ENCODE assay signal across 18 cellular contexts in genomic region chr2:64825831-64826496, GRCh38.
DNase-seq lines count a peak whose midpoint lies in the region; ATAC-seq and TF ChIP-seq lines count a peak whose summit lies in the region.
"Had no signal": no experiment of that assay in that cellular context is flagged by ENCODE, and none has a peak within 500 bp of the region (broad histone marks: within the 10 kb centered on the region; RNA-seq: fewer than 3 reads in every experiment).

No MANE protein-coding gene starts in this region.

- H3K9me3 Mint-ChIP-seq in CD14-positive monocyte: peaks cover 0 to 3% (median under 1%) of the 10 kb centered on the region in 7 donors
- no peaks in the 10 kb centered on the region for H3K9me3 Mint-ChIP-seq in activated B cell treated with CpG ODN at 0.5 μM for 24 hours

- H3K4ac ChIP-seq in IMR-90 (ENCODE audit: low read depth, low read length) (no peak overlapping the region), mesendoderm (ENCODE audit: low read depth, low read length) (no peak overlapping the region)

- TF ChIP-seq RAD21 in IMR-90 (IDR thresholded peaks at IDR 0.05; ENCODE audit: low read length): no peak

- H2BK20ac ChIP-seq in IMR-90 (ENCODE audit: low read depth, low read length): 0 out of 2 replicates have a peak overlapping the region, but pooled peaks have one; percentile 3

- H2BK15ac ChIP-seq in IMR-90 (ENCODE audit: low read depth, low read length): 0 out of 3 replicates have a peak overlapping the region, but pooled peaks have one; percentile 34
- H2BK15ac ChIP-seq in mesendoderm (replicated peaks; ENCODE audit: low read depth): no peak overlapping the region

- dilution Hi-C loops in IMR-90 (cut with HindIII; ENCODE audit: low sequenced_read_pairs, unreplicated experiment): no loop called here

- peaks cover 6% of the 10 kb centered on the region; the same call in 1 of the 2 replicates for H3K9me1 ChIP-seq in IMR-90 (ENCODE audit: insufficient read depth, low read length)

- no TSS peak for BruUV-seq in IMR-90 (replicated peaks; lab: Mats Ljungman, UMichigan)

- H3K79me2 ChIP-seq in mesendoderm (ENCODE audit: control insufficient read depth, insufficient read depth, low read length): no peaks in the 10 kb centered on the region

- CTCF ChIA-PET in IMR-90 (lab: Yijun Ruan, JAX) (no interaction called here), activated B cell treated with CpG ODN at 0.5 μM for 24 hours (lab: Charles Lee) (interaction anchor here (0.9 to 1.1 kb wide), 2 partner anchors 75 to 172 kb away, joined by 3 read pairs; partner anchors contain the start of gene SERTAD2)

- TF ChIP-seq CTCF in CD14-positive monocyte (IDR thresholded peaks at IDR 0.05) (no peak), IMR-90 (conservative IDR thresholded peaks at IDR 0.05; ENCODE audit: low read depth, low read length) (no peak), activated B cell treated with CpG ODN at 0.5 μM for 24 hours (IDR thresholded peaks at IDR 0.05) (no peak), testis (IDR thresholded peaks at IDR 0.05) (no peak)

- peaks cover under 1% of the 10 kb centered on the region for H3K4me1 ChIP-seq in IMR-90 (ENCODE audit: control insufficient read depth, insufficient read depth, low read length)
- H3K4me1 ChIP-seq in mesendoderm (ENCODE audit: control insufficient read depth, low read depth, low read length): no peaks in the 10 kb centered on the region
- H3K4me1 ChIP-seq in testis: no peaks in the 10 kb centered on the region

- in situ Hi-C loops in IMR-90 (cut with MboI; ENCODE audit: low sequenced_read_pairs): no loop called here

- peak overlapping the region in 1 of 2 donors; percentile 21 for H3K4me3 Mint-ChIP-seq in CD14-positive monocyte
- no peak overlapping the region for H3K4me3 Mint-ChIP-seq in activated B cell treated with CpG ODN at 0.5 μM for 24 hours

- no peak overlapping the region for H3K23ac ChIP-seq in IMR-90 (ENCODE audit: low read depth, low read length)
- peak overlapping the region; percentile 38 for H3K23ac ChIP-seq in mesendoderm (ENCODE audit: low read length)

- 0 out of 2 replicates have a peak overlapping the region, but pooled peaks have one; percentile 9 for H3K14ac ChIP-seq in IMR-90 (replicated peaks; ENCODE audit: low read depth, low read length)

- H2AFZ ChIP-seq in IMR-90 (replicated peaks; ENCODE audit: low read length, poor library complexity): no peak overlapping the region

- H3K27me3 Mint-ChIP-seq in CD14-positive monocyte (ENCODE audit: low read depth in 3 of 3): peaks cover 0 to 4% (median 0%) of the 10 kb centered on the region in 3 donors
- H3K27me3 Mint-ChIP-seq in activated B cell treated with CpG ODN at 0.5 μM for 24 hours: no peaks in the 10 kb centered on the region

- H3K9me3 ChIP-seq in IMR-90 (ENCODE audit: control insufficient read depth, insufficient read depth, low read length) (no peaks in the 10 kb centered on the region), testis (no peaks in the 10 kb centered on the region)
- H3K9me3 ChIP-seq: Caco-2, HAP-1 had no signal

- intact Hi-C loops in CD14-positive monocyte (cut with micrococcal nuclease) (loop anchor here in 1 of 2 donors (5.0 kb wide), 1 partner anchor 36 kb away; no protein-coding TSS in a partner anchor), IMR-90 (cut with micrococcal nuclease) (no loop called here), activated B cell treated with CpG ODN at 0.5 μM for 24 hours (cut with micrococcal nuclease) (no loop called here), testis (cut with DNase I; ENCODE audit: low total_unique reads) (no loop called here)

- no peak overlapping the region for H2AK9ac ChIP-seq in IMR-90 (replicated peaks; ENCODE audit: low read depth, low read length, poor library complexity)

- H3K27ac Mint-ChIP-seq in CD14-positive monocyte (peak overlapping the region; percentile 77 to 93 (median 88)), activated B cell treated with CpG ODN at 0.5 μM for 24 hours (peak overlapping the region; percentile 53)

- no peak overlapping the region for H4K91ac ChIP-seq in IMR-90 (ENCODE audit: insufficient read depth, low read depth, low read length)

- peak overlapping the region; percentile 14; the same call in 1 of the 2 replicates for H2BK120ac ChIP-seq in IMR-90 (ENCODE audit: low read depth, low read length)
- H2BK120ac ChIP-seq in mesendoderm (ENCODE audit: low read depth, low read length): no peak overlapping the region

- H4K20me1 ChIP-seq in IMR-90 (ENCODE audit: insufficient read depth, low read length): no peaks in the 10 kb centered on the region

- no CpG with 5 or more reads among the region's 4 CpGs for WGBS in IMR-90 (ENCODE audit: extremely low coverage in 2 of 2, insufficient read length in 1 of 2), 2 experiments
- WGBS in mesendoderm (ENCODE audit: extremely low coverage, insufficient coverage, low lambda C conversion rate): no CpG with 5 or more reads among the region's 4 CpGs
- 92% methylated on average over 4 of the region's 4 CpGs for WGBS in testis, 2 donors

- H3K36me3 Mint-ChIP-seq in CD14-positive monocyte (no peaks in the 10 kb centered on the region), activated B cell treated with CpG ODN at 0.5 μM for 24 hours (ENCODE audit: low read depth) (no peaks in the 10 kb centered on the region)

- no peaks in the 10 kb centered on the region for H3K36me3 ChIP-seq in IMR-90 (ENCODE audit: control insufficient read depth, insufficient read depth, low read length)
- H3K36me3 ChIP-seq in mesendoderm (ENCODE audit: control insufficient read depth, insufficient read depth, low read length): no peaks in the 10 kb centered on the region
- no peaks in the 10 kb centered on the region for H3K36me3 ChIP-seq in testis (ENCODE audit: low read depth, missing control alignments)
- H3K36me3 ChIP-seq: HAP-1 had no signal

- TF ChIP-seq POLR2A in IMR-90 (IDR thresholded peaks at IDR 0.05; ENCODE audit: low read depth, low read length): no peak
- no peak for TF ChIP-seq POLR2A in testis (IDR thresholded peaks at IDR 0.05)

- H3K27me3 ChIP-seq in IMR-90 (ENCODE audit: control insufficient read depth, insufficient read depth, low read length): no peaks in the 10 kb centered on the region
- H3K27me3 ChIP-seq in mesendoderm (ENCODE audit: insufficient read depth, low read length, poor library complexity): no peaks in the 10 kb centered on the region
- H3K27me3 ChIP-seq in testis: no peaks in the 10 kb centered on the region

- H3K56ac ChIP-seq in IMR-90 (ENCODE audit: extremely low read depth, insufficient read depth, low read length): no peak overlapping the region
- no peak overlapping the region for H3K56ac ChIP-seq in mesendoderm (ENCODE audit: low read length)

- H3K4me3 ChIP-seq in IMR-90 (ENCODE audit: insufficient read depth, low read depth, low read length): no peak overlapping the region
- no peak overlapping the region for H3K4me3 ChIP-seq in mesendoderm (ENCODE audit: low read length)
- no peak overlapping the region for H3K4me3 ChIP-seq in testis
- H3K4me3 ChIP-seq: HAP-1 had no signal

- H3K4me2 ChIP-seq in IMR-90 (ENCODE audit: low read depth, low read length): no peak overlapping the region
- no peak overlapping the region for H3K4me2 ChIP-seq in mesendoderm (ENCODE audit: low read length)

- no peak overlapping the region for H4K5ac ChIP-seq in IMR-90 (ENCODE audit: low read depth, low read length)
- no peak overlapping the region for H4K5ac ChIP-seq in mesendoderm (ENCODE audit: low read length)

- POLR2A ChIA-PET in IMR-90 (lab: Charles Lee; ENCODE audit: unreplicated experiment) (no interaction called here), activated B cell treated with CpG ODN at 0.5 μM for 24 hours (lab: Charles Lee) (interaction anchor here (0.5 to 1.6 kb wide), 4 partner anchors 12 to 147 kb away, joined by 4 to 10 read pairs (median 6); no protein-coding TSS in a partner anchor)

- H2BK5ac ChIP-seq in IMR-90 (ENCODE audit: low read depth, low read length, poor library complexity, severe bottlenecking) (no peak overlapping the region), mesendoderm (ENCODE audit: low read length) (no peak overlapping the region)

- H3K4me1 Mint-ChIP-seq in CD14-positive monocyte (peaks cover 37% of the 10 kb centered on the region), activated B cell treated with CpG ODN at 0.5 μM for 24 hours (peaks cover 46% of the 10 kb centered on the region)

- peak overlapping the region; percentile 55; the same call in 1 of the 2 replicates for H2AK5ac ChIP-seq in IMR-90 (ENCODE audit: low read depth, low read length)
- H2AK5ac ChIP-seq in mesendoderm (ENCODE audit: low read length): no peak overlapping the region

- H3K79me1 ChIP-seq in IMR-90 (ENCODE audit: low read depth in 1 of 2, low read length in 2 of 2) (no peaks in the 10 kb centered on the region; a peak in 1 of 4 replicates), mesendoderm (ENCODE audit: low read length) (no peaks in the 10 kb centered on the region)

- no peak overlapping the region for H3K9ac ChIP-seq in IMR-90 (ENCODE audit: low read depth, low read length)
- no peak overlapping the region for H3K9ac ChIP-seq in mesendoderm (ENCODE audit: low read length)

- H3K27ac ChIP-seq in IMR-90 (ENCODE audit: insufficient read depth, low read length) (no peak overlapping the region), mesendoderm (ENCODE audit: low read depth, low read length) (no peak overlapping the region), testis (no peak overlapping the region)
- H3K27ac ChIP-seq: C4-2B, HL-60 had no signal

- ATAC-seq in IMR-90 (ENCODE audit: low read depth): peak; percentile 24; the same call in 1 of the 2 replicates
- ATAC-seq in activated B cell treated with CpG ODN at 0.5 μM for 24 hours (ENCODE audit: low read depth): peak; percentile 22

- H3K18ac ChIP-seq in IMR-90 (ENCODE audit: low read depth, low read length) (no peak overlapping the region), mesendoderm (ENCODE audit: low read length) (no peak overlapping the region)

- no peak overlapping the region for H4K8ac ChIP-seq in IMR-90 (ENCODE audit: low read depth in 2 of 2, low read length in 2 of 2)
- no peak overlapping the region for H4K8ac ChIP-seq in mesendoderm (ENCODE audit: low read depth, low read length)

- DNase-seq in CD14-positive monocyte (ENCODE audit: low spot score): no peak
- DNase-seq in IMR-90: peak; percentile 22
- DNase-seq in activated B cell treated with CpG ODN at 0.5 μM for 24 hours: no peak
- DNase-seq in mesendoderm: no peak
- DNase-seq in testis: no peak
- DNase-seq in NCI-H1694 treated with DMSO at 0.1 percent for 48 hours (lab: John Stamatoyannopoulos, UW): no peak
- DNase-seq in iPS-NIHi11 (ENCODE audit: low spot score): no peak
- DNase-seq in NCI-H1105 treated with DMSO at 0.1 percent for 48 hours (lab: John Stamatoyannopoulos, UW): no peak
- DNase-seq: Caco-2, DMS153, NCI-H1048, NCI-H146, NCI-H226, NCI-H524 treated with DMSO at 0.1 percent for 48 hours, RPMI8226 had no signal

TF ChIP-seq in IMR-90, 13 proteins besides CTCF, POLR2A, EP300 and RAD21 (continues in another document):
- TF ChIP-seq CEBPB (IDR thresholded peaks at IDR 0.05; ENCODE audit: low read depth, low read length) (no peak), MAZ (IDR thresholded peaks at IDR 0.05; ENCODE audit: borderline replicate concordance, low read depth, low read length) (no peak)
